15 cellular contexts compared by ENCODE assay signal in the genomic region with DNA sequence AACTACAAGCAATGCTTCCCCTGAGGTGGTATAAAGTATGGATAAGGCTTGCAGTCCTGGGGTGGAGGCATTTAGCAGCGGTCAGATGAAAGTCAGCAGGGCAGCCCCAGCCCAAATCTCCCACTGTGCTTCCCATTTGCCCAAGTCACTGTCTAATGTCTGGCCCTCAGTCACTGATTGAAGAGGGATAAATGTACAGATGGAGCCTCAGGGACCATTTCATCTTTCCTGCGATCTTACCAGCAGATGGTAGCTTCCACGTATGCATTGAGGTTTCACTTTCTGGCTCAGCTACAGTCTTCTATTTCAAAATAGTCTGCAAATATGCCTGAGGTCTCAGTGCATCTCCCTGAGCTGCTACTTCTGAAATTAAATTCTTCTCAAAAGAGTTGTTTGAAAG.
A peak's percentile ranks its signal among the peaks of the same experiment; 100 is the strongest.
DNase-seq lines count a peak whose midpoint lies in the region; ATAC-seq and TF ChIP-seq lines count a peak whose summit lies in the region.
"Had no signal": no experiment of that assay in that cellular context is flagged by ENCODE, and none has a peak within 500 bp of the region (broad histone marks: within the 10 kb centered on the region; RNA-seq: fewer than 3 reads in every experiment).

No MANE protein-coding gene starts in this region.

- H3K27ac ChIP-seq in osteoblast (ENCODE audit: low read depth, low read length) = no peak overlapping the region
- H3K27ac ChIP-seq: gastroesophageal sphincter, neutrophil, VCaP had no signal

- DNase-seq in HFFc6 = no peak
- peak; percentile 19 for DNase-seq in OCI-M1 (lab: John Stamatoyannopoulos, UW)
- DNase-seq in osteoblast (ENCODE audit: insufficient read length, low spot score, missing footprints) = no peak
- no peak for DNase-seq in GM03348 (ENCODE audit: low spot score)
- DNase-seq in NAMALWA (ENCODE audit: low spot score) = no peak
- no peak for DNase-seq in ecto neural progenitor cell (ENCODE audit: low spot score)
- DNase-seq: effector memory CD4-positive, alpha-beta T cell; KBM-7; NCI-H146; NCI-H748 treated with DMSO at 0.1 percent for 48 hours had no signal

- no peaks in the 10 kb centered on the region for H3K9me3 ChIP-seq in osteoblast (ENCODE audit: low read depth, low read length)
- H3K9me3 ChIP-seq: gastroesophageal sphincter, neutrophil had no signal

- H3K36me3 Mint-ChIP-seq in HFFc6 (ENCODE audit: low read depth) = no peaks in the 10 kb centered on the region

- H3K4me3 ChIP-seq in osteoblast (ENCODE audit: insufficient read depth, low read length) = peak overlapping the region; percentile 51
- H3K4me3 ChIP-seq: gastroesophageal sphincter had no signal

- peak overlapping the region; percentile 20; the same call in 1 of the 2 replicates for H3K4me3 Mint-ChIP-seq in HFFc6
- H3K4me3 Mint-ChIP-seq: stimulated activated naive CD8-positive, alpha-beta T cell treated with anti-CD3 and anti-CD28 coated beads, Interleukin-15, Interleukin-2, amounts not matched to agents 100 ng/mL and 50 ng/mL, for 24 hours had no signal

- ATAC-seq in GM18868 (IDR thresholded peaks at IDR 0.05; ENCODE audit: unreplicated experiment) = peak; percentile 74
- ATAC-seq: gastroesophageal sphincter had no signal

- TF ChIP-seq CTCF in HFFc6 (IDR thresholded peaks at IDR 0.05) (no peak), osteoblast (IDR thresholded peaks at IDR 0.05; ENCODE audit: extremely low read depth, low read depth, low read length) (no peak)

- peaks cover 19% of the 10 kb centered on the region for H3K9me3 Mint-ChIP-seq in HFFc6
- H3K9me3 Mint-ChIP-seq: stimulated activated naive CD8-positive, alpha-beta T cell treated with anti-CD3 and anti-CD28 coated beads, Interleukin-15, Interleukin-2, amounts not matched to agents 100 ng/mL and 50 ng/mL, for 24 hours had no signal

- no peaks in the 10 kb centered on the region for H3K79me2 ChIP-seq in osteoblast (ENCODE audit: insufficient read depth, low read length)

- H3K4me1 Mint-ChIP-seq in HFFc6 (ENCODE audit: low read depth) = no peaks in the 10 kb centered on the region

- no peaks in the 10 kb centered on the region for H3K27me3 ChIP-seq in osteoblast (ENCODE audit: insufficient read depth, low read length)
- H3K27me3 ChIP-seq: gastroesophageal sphincter, neutrophil had no signal

- no peaks in the 10 kb centered on the region for H3K27me3 Mint-ChIP-seq in HFFc6 (ENCODE audit: insufficient read depth)
- H3K27me3 Mint-ChIP-seq: stimulated activated naive CD8-positive, alpha-beta T cell treated with anti-CD3 and anti-CD28 coated beads, Interleukin-15, Interleukin-2, amounts not matched to agents 100 ng/mL and 50 ng/mL, for 24 hours had no signal

- H4K20me1 ChIP-seq in osteoblast (ENCODE audit: insufficient read depth, low read length) = no peaks in the 10 kb centered on the region

- H3K36me3 ChIP-seq in osteoblast (ENCODE audit: insufficient read depth, low read length) = no peaks in the 10 kb centered on the region
- H3K36me3 ChIP-seq: gastroesophageal sphincter, neutrophil had no signal

- no peaks in the 10 kb centered on the region for H3K4me1 ChIP-seq in osteoblast (ENCODE audit: insufficient read depth, low read length)
- H3K4me1 ChIP-seq: gastroesophageal sphincter had no signal

- H3K4me2 ChIP-seq in osteoblast (ENCODE audit: insufficient read depth, low read length) = peak overlapping the region; percentile 36

- peak overlapping the region; percentile 47 for H2AFZ ChIP-seq in osteoblast (ENCODE audit: low read length)

- H3K27ac Mint-ChIP-seq in HFFc6 = no peak overlapping the region
- H3K27ac Mint-ChIP-seq: stimulated activated naive CD8-positive, alpha-beta T cell treated with anti-CD3 and anti-CD28 coated beads, Interleukin-15, Interleukin-2, amounts not matched to agents 100 ng/mL and 50 ng/mL, for 24 hours had no signal
